Comparison of ENCODE assay signal across 9 cellular contexts in genomic region chr12:48680861-48681260, GRCh38. TPM values are rescaled to one million over a fixed set of nuclear protein-coding genes. Genes with fewer than 3 reads are reported as not detected.
DNase-seq lines count a peak whose midpoint lies in the region; ATAC-seq and TF ChIP-seq lines count a peak whose summit lies in the region.
"Had no signal": no experiment of that assay in that cellular context is flagged by ENCODE, and none has a peak within 500 bp of the region (broad histone marks: within the 10 kb centered on the region; RNA-seq: fewer than 3 reads in every experiment).

No MANE protein-coding gene starts in this region.

- intact Hi-C loops in esophagus muscularis mucosa (cut with DNase I) = no loop called here

- H3K9me3 ChIP-seq in DND-41 (ENCODE audit: insufficient read depth, low read length, severe bottlenecking) (no peaks in the 10 kb centered on the region), Peyer's patch (no peaks in the 10 kb centered on the region), esophagus muscularis mucosa (no peaks in the 10 kb centered on the region)

- H3K4me2 ChIP-seq in DND-41 (ENCODE audit: insufficient read depth, low read length) = peak overlapping the region; percentile 84

- peaks cover 61% of the 10 kb centered on the region for H3K79me2 ChIP-seq in DND-41 (ENCODE audit: insufficient read depth, low read length)

- H2AFZ ChIP-seq in DND-41 (ENCODE audit: low read depth, low read length) = no peak overlapping the region

- no peaks in the 10 kb centered on the region for H3K9me3 Mint-ChIP-seq in progenitor cell of endocrine pancreas (ENCODE audit: low read depth)

- H3K27me3 ChIP-seq in DND-41 (ENCODE audit: insufficient read depth, low read length, poor library complexity) (no peaks in the 10 kb centered on the region), Peyer's patch (no peaks in the 10 kb centered on the region), esophagus muscularis mucosa (no peaks in the 10 kb centered on the region)

- H3K4me3 ChIP-seq in DND-41 (ENCODE audit: low read depth in 1 of 2, low read length in 2 of 2) (peak overlapping the region; percentile 62 to 64), Peyer's patch (peak overlapping the region; percentile 66 to 98 (median 96)), esophagus muscularis mucosa (peak overlapping the region; percentile 83 to 97 (median 90))

- TF ChIP-seq CTCF in DND-41 (IDR thresholded peaks at IDR 0.05; ENCODE audit: borderline replicate concordance, extremely low read depth, low read length, poor library complexity, severe bottlenecking) (no peak), Peyer's patch (IDR thresholded peaks at IDR 0.05) (no peak), esophagus muscularis mucosa (IDR thresholded peaks at IDR 0.05) (no peak), progenitor cell of endocrine pancreas (IDR thresholded peaks at IDR 0.05; ENCODE audit: unreplicated experiment) (no peak)

- H3K4me1 Mint-ChIP-seq in progenitor cell of endocrine pancreas (ENCODE audit: low read depth) = peaks cover 27% of the 10 kb centered on the region

- TF ChIP-seq POLR2A in Peyer's patch (IDR thresholded peaks at IDR 0.05) (no peak), esophagus muscularis mucosa (IDR thresholded peaks at IDR 0.05; ENCODE audit: low read depth) (no peak), GM18505 (IDR thresholded peaks at IDR 0.05; ENCODE audit: borderline replicate concordance, extremely low read depth, insufficient read depth, insufficient read length) (no peak)

- peak overlapping the region; percentile 99 for H3K27ac Mint-ChIP-seq in progenitor cell of endocrine pancreas

- H3K27ac ChIP-seq in DND-41 (ENCODE audit: low read length) (peak overlapping the region; percentile 85), Peyer's patch (no peak overlapping the region), esophagus muscularis mucosa (replicated peaks in 1 of 4) (peak overlapping the region; percentile 89 to 96 (median 92))

- H3K4me1 ChIP-seq in DND-41 (ENCODE audit: insufficient read depth, low read length) (peaks cover 58% of the 10 kb centered on the region), Peyer's patch (peaks cover 0 to 35% (median 9%) of the 10 kb centered on the region in 4 donors), esophagus muscularis mucosa (peaks cover 34 to 66% (median 59%) of the 10 kb centered on the region in 4 donors)

- H3K9ac ChIP-seq in DND-41 (ENCODE audit: low read depth, low read length) = peak overlapping the region; percentile 79

- peaks cover 41% of the 10 kb centered on the region for H4K20me1 ChIP-seq in DND-41 (ENCODE audit: insufficient read depth, low read length)

- DNase-seq in DND-41 = no peak
- DNase-seq in Peyer's patch = no peak
- no peak for DNase-seq in esophagus muscularis mucosa (ENCODE audit: extremely low spot score)
- no peak for DNase-seq in progenitor cell of endocrine pancreas (ENCODE audit: low spot score, unreplicated experiment)
- no peak for DNase-seq in GM19240 (ENCODE audit: insufficient read length, low spot score)
- DNase-seq: erythroblast had no signal

- H3K36me3 ChIP-seq in DND-41 (ENCODE audit: insufficient read depth, low read length) (peaks cover 49% of the 10 kb centered on the region), Peyer's patch (peaks cover 0 to 35% (median 0%) of the 10 kb centered on the region in 3 donors), esophagus muscularis mucosa (peaks cover 8 to 35% (median 22%) of the 10 kb centered on the region in 4 donors)

- peak overlapping the region; percentile 99 for H3K4me3 Mint-ChIP-seq in progenitor cell of endocrine pancreas (ENCODE audit: low read depth)

- WGBS in esophagus muscularis mucosa = 76% methylated on average over 13 of the region's 13 CpGs

- TF ChIP-seq EP300 in esophagus muscularis mucosa (IDR thresholded peaks at IDR 0.05) = no peak

- ATAC-seq in DND-41 (ENCODE audit: insufficient read depth, low read depth) = no peak
- ATAC-seq in GM19324 (IDR thresholded peaks at IDR 0.05; ENCODE audit: low FRiP score, unreplicated experiment) = no peak
- ATAC-seq in GM21367 (IDR thresholded peaks at IDR 0.05; ENCODE audit: unreplicated experiment) = no peak
- ATAC-seq in GM18505 (IDR thresholded peaks at IDR 0.05; ENCODE audit: unreplicated experiment) = no peak

- peaks cover 21% of the 10 kb centered on the region for H3K36me3 Mint-ChIP-seq in progenitor cell of endocrine pancreas (ENCODE audit: insufficient read depth)

- H3K27me3 Mint-ChIP-seq in progenitor cell of endocrine pancreas = no peaks in the 10 kb centered on the region

RNA-seq across cellular contexts. Expression of gene KANSL2, which starts 1.2 kb away (rescaled TPM):
- total RNA-seq in Peyer's patch (100 to 1,000 TPM in 1 of 4 donors, 10 to 100 TPM in 3; 14.4 to 106 (median 49.9) TPM), esophagus muscularis mucosa (10 to 100 TPM; 41.3 to 58.8 (median 43.4) TPM), progenitor cell of endocrine pancreas (49.5 and 54.4 TPM in 2 replicates)

RNA-seq across cellular contexts. Expression of gene CCNT1, which starts 35.6 kb away (rescaled TPM):
- total RNA-seq in Peyer's patch = 10 to 100 TPM; 29.6 to 68.5 (median 42.9) TPM
- 10 to 100 TPM; 18.8 to 22.0 (median 19.8) TPM for total RNA-seq in esophagus muscularis mucosa
- total RNA-seq in progenitor cell of endocrine pancreas = 43.8 and 48.8 TPM in 2 replicates

Comparison
In these comparisons a context has a peak if more than half of its experiments do, and no peak if none do; other contexts are left out.
1. H3K27ac ChIP-seq: peak in DND-41 (single experiment) and esophagus muscularis mucosa (4 of 4); none in Peyer's patch (0 of 4).
2. Peak in every context shown above with its lines, with median percentiles within 50 percentile points of each other: H3K4me3 ChIP-seq.